In genomic region chr4:173399016-173399415, GRCh38 we compare ENCODE assay signal across 14 cellular contexts. TPM values are rescaled to one million over a fixed set of nuclear protein-coding genes. Genes with fewer than 3 reads are reported as not detected.
DNase-seq lines count a peak whose midpoint lies in the region; ATAC-seq and TF ChIP-seq lines count a peak whose summit lies in the region.
"Had no signal": no experiment of that assay in that cellular context is flagged by ENCODE, and none has a peak within 500 bp of the region (broad histone marks: within the 10 kb centered on the region; RNA-seq: fewer than 3 reads in every experiment).

TSS of gene SCRG1 (minus strand) at chr4:173399116. CDS start at chr4:173391414, 7,702 bp downstream.

- H3K4me3 Mint-ChIP-seq in HFFc6, result no peak within 1 kb of the TSS
- H3K4me3 Mint-ChIP-seq: activated CD4-positive, alpha-beta T cell treated with anti-CD3 and anti-CD28 coated beads, Interleukin-2, amount 10 ng/mL, durations not matched to agents 7 days and 5 days; naive thymus-derived CD4-positive, alpha-beta T cell had no signal

- H3K27me3 Mint-ChIP-seq in HFFc6 (ENCODE audit: insufficient read depth), result no peaks in the 10 kb centered on the region; the same call in 1 of the 2 replicates

- no peaks in the 10 kb centered on the region for H3K36me3 Mint-ChIP-seq in HFFc6 (ENCODE audit: low read depth)

- ATAC-seq in Right ventricle myocardium superior (ENCODE audit: poor library complexity), result peak; percentile 77
- ATAC-seq in left ventricle myocardium superior, result peak; percentile 85
- ATAC-seq: esophagus mucosa; naive thymus-derived CD4-positive, alpha-beta T cell had no signal

- DNase-seq in Right ventricle myocardium superior, result peak; percentile 57
- DNase-seq in cardiac septum (ENCODE audit: low spot score), result no peak
- peak; percentile 44 for DNase-seq in left ventricle myocardium superior
- peak in 45 of 56 donors; percentile 4 to 84 (median 39) for DNase-seq in nucleus accumbens (lab: John Stamatoyannopoulos, UW)
- DNase-seq in dermis blood vessel endothelial cell, result no peak
- no peak for DNase-seq in HFFc6
- no peak for DNase-seq in NCI-H82 (lab: John Stamatoyannopoulos, UW)
- DNase-seq in activated CD8-positive, alpha-beta memory T cell treated with anti-CD3 and anti-CD28 coated beads, Interleukin-2, amount 50 U/mL, for 4 hours, result no peak
- DNase-seq: activated CD4-positive, alpha-beta T cell treated with anti-CD3 and anti-CD28 coated beads, Interleukin-2, amount 10 ng/mL, durations not matched to agents 7 days and 5 days; naive thymus-derived CD4-positive, alpha-beta T cell; NCI-H1092; NCI-H446 had no signal

- intact Hi-C loops in Right ventricle myocardium superior (cut with DNase I) (no loop called here), cardiac septum (cut with DNase I) (no loop called here), left ventricle myocardium superior (cut with micrococcal nuclease) (no loop called here)

- no peak for TF ChIP-seq CTCF in HFFc6 (IDR thresholded peaks at IDR 0.05)

- no peaks in the 10 kb centered on the region for H3K9me3 Mint-ChIP-seq in HFFc6
- H3K9me3 Mint-ChIP-seq: activated CD4-positive, alpha-beta T cell treated with anti-CD3 and anti-CD28 coated beads, Interleukin-2, amount 10 ng/mL, durations not matched to agents 7 days and 5 days; naive thymus-derived CD4-positive, alpha-beta T cell had no signal

- peaks cover 9% of the 10 kb centered on the region for H3K4me1 Mint-ChIP-seq in HFFc6 (ENCODE audit: low read depth)

- no peak within 1 kb of the TSS for H3K27ac Mint-ChIP-seq in HFFc6
- H3K27ac Mint-ChIP-seq: activated CD4-positive, alpha-beta T cell treated with anti-CD3 and anti-CD28 coated beads, Interleukin-2, amount 10 ng/mL, durations not matched to agents 7 days and 5 days; naive thymus-derived CD4-positive, alpha-beta T cell had no signal

RNA-seq across cellular contexts. Expression of gene SCRG1, which starts in this region (rescaled TPM):
- total RNA-seq in Right ventricle myocardium superior (0.08 TPM), cardiac septum (1.1 TPM), left ventricle myocardium superior (0.35 TPM), dermis blood vessel endothelial cell (under 0.01 TPM in 1 of 2 replicates, not detected in the other)
- total RNA-seq in HFFc6 (2021; fragmentation: NEBNext Ultra II Directional; extraction: Animal tissue kit (Norgen Biotek cat#: 25700)), result not detected
- total RNA-seq: activated CD4-positive, alpha-beta T cell treated with anti-CD3 and anti-CD28 coated beads, Interleukin-2, amount 10 ng/mL, durations not matched to agents 7 days and 5 days; naive thymus-derived CD4-positive, alpha-beta T cell; T-helper 2 cell treated with Interferon-gamma antibody and Interleukin-4, amounts not matched to agents 100 ng/mL and 5 ng/mL, for 36 hours had no signal

Comparison
In these comparisons a context has a peak if more than half of its experiments do, and no peak if none do; other contexts are left out.
1. Peak in DNase-seq and ATAC-seq in Right ventricle myocardium superior; RNA of the gene not detected or under 1 TPM.
2. Peak in DNase-seq and ATAC-seq in left ventricle myocardium superior; RNA of the gene not detected or under 1 TPM.
3. DNase-seq: peak in nucleus accumbens (45 of 56); none in cardiac septum (single experiment), dermis blood vessel endothelial cell (single experiment), HFFc6 (single experiment), NCI-H82 (single experiment) and activated CD8-positive, alpha-beta memory T cell treated with anti-CD3 and anti-CD28 coated beads, Interleukin-2, amount 50 U/mL, for 4 hours (single experiment).